ENCODE assay signal across 1 cellular context in genomic region chr16:12816791-12817214, GRCh38.
TF ChIP-seq lines count a peak whose summit lies in the region.
"Not testable (repeated sequence)": the region's sequence is repeated elsewhere in the genome, so short reads cannot be mapped to it uniquely, and the experiment has no call there.

No MANE protein-coding gene starts in this region.

TF ChIP-seq in HepG2, 621 proteins besides CTCF, POLR2A, EP300 and RAD21:
- TF ChIP-seq, protein P1, sequence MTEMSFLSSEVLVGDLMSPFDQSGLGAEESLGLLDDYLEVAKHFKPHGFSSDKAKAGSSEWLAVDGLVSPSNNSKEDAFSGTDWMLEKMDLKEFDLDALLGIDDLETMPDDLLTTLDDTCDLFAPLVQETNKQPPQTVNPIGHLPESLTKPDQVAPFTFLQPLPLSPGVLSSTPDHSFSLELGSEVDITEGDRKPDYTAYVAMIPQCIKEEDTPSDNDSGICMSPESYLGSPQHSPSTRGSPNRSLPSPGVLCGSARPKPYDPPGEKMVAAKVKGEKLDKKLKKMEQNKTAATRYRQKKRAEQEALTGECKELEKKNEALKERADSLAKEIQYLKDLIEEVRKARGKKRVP (CRISPR knock-in tag; IDR thresholded peaks at IDR 0.05), result peak in 1 of 2 experiments; percentile 82; a peak in 2 of 4 replicates
- TF ChIP-seq ELF3 (CRISPR knock-in tag; IDR thresholded peaks at IDR 0.05) (peak; percentile 35; the same call in 1 of the 2 replicates), GABPB1 (CRISPR knock-in tag; IDR thresholded peaks at IDR 0.05) (0 out of 2 replicates have a peak, but pooled peaks have one; percentile 24), ATF7 (IDR thresholded peaks at IDR 0.05) (peak; percentile 48; the same call in 1 of the 2 replicates), CEBPG (CRISPR knock-in tag; IDR thresholded peaks at IDR 0.05) (peak; percentile 67), FOXP1 (CRISPR knock-in tag; IDR thresholded peaks at IDR 0.05) (0 out of 2 replicates have a peak, but pooled peaks have one; percentile 15), CEBPB (IDR thresholded peaks at IDR 0.05; ENCODE audit: borderline replicate concordance, low read depth, low read length) (peak; percentile 48; the same call in 1 of the 2 replicates)
- not testable (repeated sequence) for TF ChIP-seq ATF7 (CRISPR knock-in tag; IDR thresholded peaks at IDR 0.05); FOXP1 (IDR thresholded peaks at IDR 0.05)
